2 cellular contexts compared by ENCODE assay signal in the genomic region with DNA sequence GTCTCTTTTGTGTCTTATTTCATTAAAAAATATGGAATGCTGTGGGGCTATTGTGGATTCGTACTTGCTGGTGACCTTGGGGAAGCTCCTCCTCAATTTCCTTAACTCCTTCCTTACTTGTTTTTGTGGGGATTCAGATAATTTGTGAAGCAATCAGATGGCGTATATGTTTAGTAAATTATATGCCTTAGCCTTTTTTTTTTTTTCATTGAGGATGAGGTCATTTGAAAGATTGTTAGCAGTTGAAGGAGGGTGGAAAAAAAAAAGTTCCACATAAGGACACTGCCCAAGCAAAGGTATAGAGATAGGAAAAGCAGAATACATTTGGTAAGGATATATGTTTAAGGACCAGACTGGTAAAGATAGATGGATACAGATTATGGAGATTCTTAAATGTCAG.
TF ChIP-seq lines count a peak whose summit lies in the region.

No MANE protein-coding gene starts in this region.

TF ChIP-seq in HEK293T, 16 proteins besides CTCF, POLR2A, EP300 and RAD21:
- TF ChIP-seq CTBP1 (IDR thresholded peaks at IDR 0.05; ENCODE audit: borderline replicate concordance), result no peak
- peak; percentile 11; the same call in 1 of the 2 replicates for TF ChIP-seq ZNF384 (IDR thresholded peaks at IDR 0.05)
- TF ChIP-seq FOXK2 (IDR thresholded peaks at IDR 0.05), result no peak

TF ChIP-seq in HepG2, 621 proteins besides CTCF, POLR2A, EP300 and RAD21:
- TF ChIP-seq ZNF660 (CRISPR knock-in tag; IDR thresholded peaks at IDR 0.05; ENCODE audit: borderline replicate concordance, low read depth) (no peak), ZNF136 (CRISPR knock-in tag; IDR thresholded peaks at IDR 0.05; ENCODE audit: low read depth) (no peak), ZNF329 (CRISPR knock-in tag; IDR thresholded peaks at IDR 0.05; ENCODE audit: low read depth) (no peak), ATM (IDR thresholded peaks at IDR 0.05; ENCODE audit: borderline replicate concordance) (no peak), REL (CRISPR knock-in tag; conservative IDR thresholded peaks at IDR 0.05) (no peak), PHF5A (CRISPR knock-in tag; IDR thresholded peaks at IDR 0.05; ENCODE audit: low read depth, unreplicated experiment) (no peak), NCOA1 (CRISPR knock-in tag; IDR thresholded peaks at IDR 0.05) (no peak), ZBTB1 (CRISPR knock-in tag; IDR thresholded peaks at IDR 0.05; ENCODE audit: borderline replicate concordance) (no peak), PLRG1 (conservative IDR thresholded peaks at IDR 0.05) (no peak), NCOR1 (IDR thresholded peaks at IDR 0.05; ENCODE audit: borderline replicate concordance, low read length) (no peak), RCOR2 (CRISPR knock-in tag; IDR thresholded peaks at IDR 0.05) (no peak), ZNF333 (CRISPR knock-in tag; IDR thresholded peaks at IDR 0.05; ENCODE audit: borderline replicate concordance) (no peak), SMYD3 (CRISPR knock-in tag; IDR thresholded peaks at IDR 0.05) (no peak), ATRX (CRISPR knock-in tag; IDR thresholded peaks at IDR 0.05; ENCODE audit: borderline replicate concordance) (no peak)
- TF ChIP-seq, protein P1, sequence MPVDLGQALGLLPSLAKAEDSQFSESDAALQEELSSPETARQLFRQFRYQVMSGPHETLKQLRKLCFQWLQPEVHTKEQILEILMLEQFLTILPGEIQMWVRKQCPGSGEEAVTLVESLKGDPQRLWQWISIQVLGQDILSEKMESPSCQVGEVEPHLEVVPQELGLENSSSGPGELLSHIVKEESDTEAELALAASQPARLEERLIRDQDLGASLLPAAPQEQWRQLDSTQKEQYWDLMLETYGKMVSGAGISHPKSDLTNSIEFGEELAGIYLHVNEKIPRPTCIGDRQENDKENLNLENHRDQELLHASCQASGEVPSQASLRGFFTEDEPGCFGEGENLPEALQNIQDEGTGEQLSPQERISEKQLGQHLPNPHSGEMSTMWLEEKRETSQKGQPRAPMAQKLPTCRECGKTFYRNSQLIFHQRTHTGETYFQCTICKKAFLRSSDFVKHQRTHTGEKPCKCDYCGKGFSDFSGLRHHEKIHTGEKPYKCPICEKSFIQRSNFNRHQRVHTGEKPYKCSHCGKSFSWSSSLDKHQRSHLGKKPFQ (CRISPR knock-in tag; IDR thresholded peaks at IDR 0.05; ENCODE audit: insufficient replicate concordance), result no peak
- TF ChIP-seq, protein P2, sequence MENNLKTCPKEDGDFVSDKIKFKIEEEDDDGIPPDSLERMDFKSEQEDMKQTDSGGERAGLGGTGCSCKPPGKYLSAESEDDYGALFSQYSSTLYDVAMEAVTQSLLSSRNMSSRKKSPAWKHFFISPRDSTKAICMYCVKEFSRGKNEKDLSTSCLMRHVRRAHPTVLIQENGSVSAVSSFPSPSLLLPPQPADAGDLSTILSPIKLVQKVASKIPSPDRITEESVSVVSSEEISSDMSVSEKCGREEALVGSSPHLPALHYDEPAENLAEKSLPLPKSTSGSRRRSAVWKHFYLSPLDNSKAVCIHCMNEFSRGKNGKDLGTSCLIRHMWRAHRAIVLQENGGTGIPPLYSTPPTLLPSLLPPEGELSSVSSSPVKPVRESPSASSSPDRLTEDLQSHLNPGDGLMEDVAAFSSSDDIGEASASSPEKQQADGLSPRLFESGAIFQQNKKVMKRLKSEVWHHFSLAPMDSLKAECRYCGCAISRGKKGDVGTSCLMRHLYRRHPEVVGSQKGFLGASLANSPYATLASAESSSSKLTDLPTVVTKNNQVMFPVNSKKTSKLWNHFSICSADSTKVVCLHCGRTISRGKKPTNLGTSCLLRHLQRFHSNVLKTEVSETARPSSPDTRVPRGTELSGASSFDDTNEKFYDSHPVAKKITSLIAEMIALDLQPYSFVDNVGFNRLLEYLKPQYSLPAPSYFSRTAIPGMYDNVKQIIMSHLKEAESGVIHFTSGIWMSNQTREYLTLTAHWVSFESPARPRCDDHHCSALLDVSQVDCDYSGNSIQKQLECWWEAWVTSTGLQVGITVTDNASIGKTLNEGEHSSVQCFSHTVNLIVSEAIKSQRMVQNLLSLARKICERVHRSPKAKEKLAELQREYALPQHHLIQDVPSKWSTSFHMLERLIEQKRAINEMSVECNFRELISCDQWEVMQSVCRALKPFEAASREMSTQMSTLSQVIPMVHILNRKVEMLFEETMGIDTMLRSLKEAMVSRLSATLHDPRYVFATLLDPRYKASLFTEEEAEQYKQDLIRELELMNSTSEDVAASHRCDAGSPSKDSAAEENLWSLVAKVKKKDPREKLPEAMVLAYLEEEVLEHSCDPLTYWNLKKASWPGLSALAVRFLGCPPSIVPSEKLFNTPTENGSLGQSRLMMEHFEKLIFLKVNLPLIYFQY (CRISPR knock-in tag; IDR thresholded peaks at IDR 0.05; ENCODE audit: borderline replicate concordance), result no peak
- TF ChIP-seq, protein P3, sequence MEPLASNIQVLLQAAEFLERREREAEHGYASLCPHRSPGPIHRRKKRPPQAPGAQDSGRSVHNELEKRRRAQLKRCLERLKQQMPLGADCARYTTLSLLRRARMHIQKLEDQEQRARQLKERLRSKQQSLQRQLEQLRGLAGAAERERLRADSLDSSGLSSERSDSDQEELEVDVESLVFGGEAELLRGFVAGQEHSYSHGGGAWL (CRISPR knock-in tag; IDR thresholded peaks at IDR 0.05), result no peak
- TF ChIP-seq, protein P4, sequence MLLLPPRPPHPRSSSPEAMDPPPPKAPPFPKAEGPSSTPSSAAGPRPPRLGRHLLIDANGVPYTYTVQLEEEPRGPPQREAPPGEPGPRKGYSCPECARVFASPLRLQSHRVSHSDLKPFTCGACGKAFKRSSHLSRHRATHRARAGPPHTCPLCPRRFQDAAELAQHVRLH (CRISPR knock-in tag; IDR thresholded peaks at IDR 0.05; ENCODE audit: borderline replicate concordance, low read depth), result no peak
